Comparison of ENCODE assay signal across 32 cellular contexts in genomic region chr15:39748276-39748675, GRCh38. TPM values are rescaled to one million over a fixed set of nuclear protein-coding genes. Genes with fewer than 3 reads are reported as not detected.
DNase-seq lines count a peak whose midpoint lies in the region; ATAC-seq, FAIRE-seq and TF ChIP-seq lines count a peak whose summit lies in the region.
"Had no signal": no experiment of that assay in that cellular context is flagged by ENCODE, and none has a peak within 500 bp of the region (broad histone marks: within the 10 kb centered on the region; RNA-seq: fewer than 3 reads in every experiment).

No MANE protein-coding gene starts in this region.

- peak; percentile 47 for FAIRE-seq in RCC 7860 (lab: Jason Lieb, UNC)
- FAIRE-seq: keratinocyte had no signal

- peaks cover 27% of the 10 kb centered on the region for H3K4me1 ChIP-seq in osteoblast (ENCODE audit: insufficient read depth, low read length)
- H3K4me1 ChIP-seq: spleen had no signal

- no peaks in the 10 kb centered on the region for H3K79me2 ChIP-seq in osteoblast (ENCODE audit: insufficient read depth, low read length)

- H3K27me3 ChIP-seq in osteoblast (ENCODE audit: insufficient read depth, low read length): no peaks in the 10 kb centered on the region
- H3K27me3 ChIP-seq: brain microvascular endothelial cell, spleen had no signal

- no peak overlapping the region for H3K27ac Mint-ChIP-seq in activated CD4-positive, alpha-beta T cell treated with anti-CD3 and anti-CD28 coated beads, Interleukin-2, amount 10 ng/mL, durations not matched to agents 24 days and 14 days
- H3K27ac Mint-ChIP-seq: activated CD8-positive, alpha-beta T cell treated with anti-CD3 and anti-CD28 coated beads for 36 hours; activated naive CD8-positive, alpha-beta T cell treated with anti-CD3 and anti-CD28 coated beads, Interleukin-2, amount 50 U/mL, for 24 hours; CD8-positive, alpha-beta T cell; endodermal cell; GM23338; naive B cell had no signal

- H3K4me3 ChIP-seq in epithelial cell of proximal tubule (ENCODE audit: low read depth, low read length) (no peak overlapping the region), osteoblast (ENCODE audit: insufficient read depth, low read length) (no peak overlapping the region)
- H3K4me3 ChIP-seq: coronary artery, GM23338, spleen had no signal

- peak overlapping the region; percentile 74 for H3K27ac ChIP-seq in osteoblast (ENCODE audit: low read depth, low read length)
- H3K27ac ChIP-seq: brain microvascular endothelial cell, coronary artery, HL-60, spleen had no signal

- intact Hi-C loops in activated CD4-positive, alpha-beta T cell treated with anti-CD3 and anti-CD28 coated beads, Interleukin-2, amount 10 ng/mL, durations not matched to agents 24 days and 14 days (cut with micrococcal nuclease): no loop called here

- H3K9me3 Mint-ChIP-seq in activated CD4-positive, alpha-beta T cell treated with anti-CD3 and anti-CD28 coated beads, Interleukin-2, amount 10 ng/mL, durations not matched to agents 24 days and 14 days: no peaks in the 10 kb centered on the region
- H3K9me3 Mint-ChIP-seq: activated CD8-positive, alpha-beta T cell treated with anti-CD3 and anti-CD28 coated beads for 36 hours; activated naive CD8-positive, alpha-beta T cell treated with anti-CD3 and anti-CD28 coated beads, Interleukin-2, amount 50 U/mL, for 24 hours; CD8-positive, alpha-beta T cell; endodermal cell; GM23338 had no signal

- DNase-seq in Daoy (ENCODE audit: low read depth) (peak; percentile 8), RCC 7860 (ENCODE audit: low spot score) (peak; percentile 7), epithelial cell of proximal tubule (ENCODE audit: low read depth) (peak; percentile 18), osteoblast (ENCODE audit: insufficient read length, low spot score, missing footprints) (no peak), NCI-H146 (lab: John Stamatoyannopoulos, UW) (no peak)
- DNase-seq in activated CD4-positive, alpha-beta T cell treated with anti-CD3 and anti-CD28 coated beads, Interleukin-2, amount 10 ng/mL, durations not matched to agents 24 days and 14 days: no peak
- DNase-seq in stimulated activated CD4-positive, alpha-beta T cell treated with anti-CD3 and anti-CD28 coated beads, Interleukin-12 subunit alpha, Interleukin-12 subunit beta, amount 100 ng/mL, for 4 hours: no peak
- DNase-seq: activated CD8-positive, alpha-beta T cell treated with anti-CD3 and anti-CD28 coated beads for 36 hours; activated gamma-delta T cell; activated naive CD8-positive, alpha-beta T cell treated with anti-CD3 and anti-CD28 coated beads, Interleukin-2, amount 50 U/mL, for 24 hours; brain microvascular endothelial cell; CD8-positive, alpha-beta T cell; DMS79 treated with DMSO at 0.1 percent for 48 hours; endodermal cell; hippocampal formation; IMR-90; MM.1S; naive B cell; NCI-H1436; NCI-H2171; NCI-H524; nucleus accumbens; RPMI8226; spleen; stimulated activated CD4-positive, alpha-beta T cell treated with anti-CD3 and anti-CD28 coated beads, Interleukin-4, amount 100 ng/mL, for 24 hours; stimulated activated naive CD8-positive, alpha-beta T cell treated with anti-CD3 and anti-CD28 coated beads, Interleukin-15, Interleukin-2, amounts not matched to agents 100 U/mL and 50 U/mL, for 24 hours; T-helper 9 cell had no signal

- no peak for ATAC-seq in HG02973 (IDR thresholded peaks at IDR 0.05; ENCODE audit: unreplicated experiment)
- ATAC-seq: activated CD8-positive, alpha-beta T cell treated with anti-CD3 and anti-CD28 coated beads for 36 hours; activated naive CD8-positive, alpha-beta T cell treated with anti-CD3 and anti-CD28 coated beads, Interleukin-2, amount 50 U/mL, for 24 hours; CD8-positive, alpha-beta T cell; GM23338; stimulated activated naive CD8-positive, alpha-beta T cell treated with anti-CD3 and anti-CD28 coated beads, Interleukin-15, Interleukin-2, amounts not matched to agents 100 U/mL and 50 U/mL, for 24 hours had no signal

- H3K4me3 Mint-ChIP-seq in activated CD4-positive, alpha-beta T cell treated with anti-CD3 and anti-CD28 coated beads, Interleukin-2, amount 10 ng/mL, durations not matched to agents 24 days and 14 days: no peak overlapping the region
- H3K4me3 Mint-ChIP-seq: activated CD8-positive, alpha-beta T cell treated with anti-CD3 and anti-CD28 coated beads for 36 hours; activated naive CD8-positive, alpha-beta T cell treated with anti-CD3 and anti-CD28 coated beads, Interleukin-2, amount 50 U/mL, for 24 hours; CD8-positive, alpha-beta T cell; endodermal cell; GM23338; naive B cell had no signal

- H3K4me2 ChIP-seq in osteoblast (ENCODE audit: insufficient read depth, low read length): peak overlapping the region; percentile 49
- H3K4me2 ChIP-seq: GM23338 had no signal

- H3K27me3 Mint-ChIP-seq in activated CD4-positive, alpha-beta T cell treated with anti-CD3 and anti-CD28 coated beads, Interleukin-2, amount 10 ng/mL, durations not matched to agents 24 days and 14 days: peaks cover 64% of the 10 kb centered on the region

- H3K36me3 ChIP-seq in osteoblast (ENCODE audit: insufficient read depth, low read length): no peaks in the 10 kb centered on the region
- H3K36me3 ChIP-seq: brain microvascular endothelial cell, spleen had no signal

- H2AFZ ChIP-seq in osteoblast (ENCODE audit: low read length): no peak overlapping the region
- H2AFZ ChIP-seq: GM23338 had no signal

- H3K9me3 ChIP-seq in osteoblast (ENCODE audit: low read depth, low read length): no peaks in the 10 kb centered on the region
- H3K9me3 ChIP-seq: spleen had no signal

- no peaks in the 10 kb centered on the region for H4K20me1 ChIP-seq in osteoblast (ENCODE audit: insufficient read depth, low read length)

- no peaks in the 10 kb centered on the region for H3K4me1 Mint-ChIP-seq in activated CD4-positive, alpha-beta T cell treated with anti-CD3 and anti-CD28 coated beads, Interleukin-2, amount 10 ng/mL, durations not matched to agents 24 days and 14 days
- H3K4me1 Mint-ChIP-seq: activated naive CD8-positive, alpha-beta T cell treated with anti-CD3 and anti-CD28 coated beads, Interleukin-2, amount 50 U/mL, for 24 hours; naive B cell had no signal

- H3K36me3 Mint-ChIP-seq in activated CD4-positive, alpha-beta T cell treated with anti-CD3 and anti-CD28 coated beads, Interleukin-2, amount 10 ng/mL, durations not matched to agents 24 days and 14 days (ENCODE audit: low read depth): no peaks in the 10 kb centered on the region
- H3K36me3 Mint-ChIP-seq: CD8-positive, alpha-beta T cell; naive B cell had no signal

- TF ChIP-seq CTCF in epithelial cell of proximal tubule (conservative IDR thresholded peaks at IDR 0.05; ENCODE audit: low read depth, low read length): no peak
- TF ChIP-seq CTCF in osteoblast (IDR thresholded peaks at IDR 0.05; ENCODE audit: extremely low read depth, low read depth, low read length): no peak

RNA-seq across cellular contexts. Expression of gene FSIP1, which starts 34.4 kb away (rescaled TPM):
- 0.97 and 2.2 TPM in 2 replicates for total RNA-seq in Daoy (2014; rRNA removed; shearing (Covaris generic))
- total RNA-seq in epithelial cell of proximal tubule (1.2 and 1.3 TPM in 2 replicates), osteoblast (2.1 and 3.6 TPM in 2 replicates)
- 0.37 and 0.47 TPM in 2 replicates for total RNA-seq in activated CD4-positive, alpha-beta T cell treated with anti-CD3 and anti-CD28 coated beads, Interleukin-2, amount 10 ng/mL, durations not matched to agents 24 days and 14 days

Comparison
In these comparisons a context has a peak if more than half of its experiments do, and no peak if none do; other contexts are left out.
1. DNase-seq: peak in Daoy (single experiment), RCC 7860 (single experiment) and epithelial cell of proximal tubule (single experiment); none in osteoblast (single experiment), NCI-H146 (single experiment), activated CD4-positive, alpha-beta T cell treated with anti-CD3 and anti-CD28 coated beads, Interleukin-2, amount 10 ng/mL, durations not matched to agents 24 days and 14 days (single experiment) and stimulated activated CD4-positive, alpha-beta T cell treated with anti-CD3 and anti-CD28 coated beads, Interleukin-12 subunit alpha, Interleukin-12 subunit beta, amount 100 ng/mL, for 4 hours (single experiment).